In genomic region chr10:11611248-11612003, GRCh38 we compare ENCODE assay signal across 8 cellular contexts. TPM values are rescaled to one million over a fixed set of nuclear protein-coding genes. Genes with fewer than 3 reads are reported as not detected.
DNase-seq lines count a peak whose midpoint lies in the region; ATAC-seq and TF ChIP-seq lines count a peak whose summit lies in the region.

Gene USP6NL (minus strand): TSS chr10:11611650. CDS start chr10:11597634, 14,016 bp downstream.

- H3K27me3 Mint-ChIP-seq in activated CD8-positive, alpha-beta T cell treated with anti-CD3 and anti-CD28 coated beads for 36 hours, result peaks cover 4% of the 10 kb centered on the region

- H3K9me3 ChIP-seq in effector memory CD4-positive, alpha-beta T cell (ENCODE audit: control insufficient read depth, low read length), result no peaks in the 10 kb centered on the region

- TF ChIP-seq CTCF in AG10803 (conservative IDR thresholded peaks at IDR 0.05; ENCODE audit: low read length), result no peak
- no peak for TF ChIP-seq CTCF in activated CD8-positive, alpha-beta T cell treated with anti-CD3 and anti-CD28 coated beads for 36 hours (IDR thresholded peaks at IDR 0.05)

- no peaks in the 10 kb centered on the region for H3K27me3 ChIP-seq in effector memory CD4-positive, alpha-beta T cell (replicated peaks; ENCODE audit: control insufficient read depth, insufficient read depth, low read length, poor library complexity, severe bottlenecking)

- peak within 1 kb of the TSS; percentile 78 for H3K27ac Mint-ChIP-seq in activated CD8-positive, alpha-beta T cell treated with anti-CD3 and anti-CD28 coated beads for 36 hours

- POLR2A ChIA-PET in activated CD8-positive, alpha-beta T cell treated with anti-CD3 and anti-CD28 coated beads for 36 hours (lab: Charles Lee), result interaction anchor here (1.1 kb wide), 1 partner anchor 59 kb away, joined by 3 read pairs; no protein-coding TSS in a partner anchor

- peaks cover 4% of the 10 kb centered on the region for H3K9me3 Mint-ChIP-seq in activated CD8-positive, alpha-beta T cell treated with anti-CD3 and anti-CD28 coated beads for 36 hours

- peak; percentile 76 for DNase-seq in AG10803 (ENCODE audit: low read depth)
- DNase-seq in NCI-H510A treated with DMSO at 0.1 percent for 48 hours (lab: John Stamatoyannopoulos, UW), result peak; percentile 59
- peak; percentile 47 for DNase-seq in activated CD8-positive, alpha-beta T cell treated with anti-CD3 and anti-CD28 coated beads for 36 hours
- DNase-seq in effector memory CD4-positive, alpha-beta T cell, result peak; percentile 38 to 59 (median 43)
- peak; percentile 87 to 92 for DNase-seq in lung microvascular endothelial cell (ENCODE audit: low read depth in 2 of 2)
- peak; percentile 30 to 50 (median 49) for DNase-seq in stimulated activated CD4-positive, alpha-beta T cell treated with anti-CD3 and anti-CD28 coated beads, TNF-alpha, amount 100 ng/mL, for 4 hours (ENCODE audit: low read depth in 3 of 3)

- H3K4me3 ChIP-seq in AG10803 (ENCODE audit: low read length), result peak within 1 kb of the TSS; percentile 85
- peak within 1 kb of the TSS; percentile 65 for H3K4me3 ChIP-seq in effector memory CD4-positive, alpha-beta T cell (ENCODE audit: insufficient read depth, low read depth, low read length, poor library complexity, severe bottlenecking)

- intact Hi-C loops in activated CD8-positive, alpha-beta T cell treated with anti-CD3 and anti-CD28 coated beads for 36 hours (cut with micrococcal nuclease), result loop anchor here (5.0 kb wide), 1 partner anchor 94 kb away; no protein-coding TSS in a partner anchor

- ATAC-seq in GM18868 (IDR thresholded peaks at IDR 0.05; ENCODE audit: unreplicated experiment) (peak; percentile 55), HG03159 (IDR thresholded peaks at IDR 0.05; ENCODE audit: unreplicated experiment) (peak; percentile 57)
- peak; percentile 42 for ATAC-seq in activated CD8-positive, alpha-beta T cell treated with anti-CD3 and anti-CD28 coated beads for 36 hours

- peaks cover 42% of the 10 kb centered on the region for H3K4me1 Mint-ChIP-seq in activated CD8-positive, alpha-beta T cell treated with anti-CD3 and anti-CD28 coated beads for 36 hours (ENCODE audit: low read depth)

- no peaks in the 10 kb centered on the region for H3K36me3 ChIP-seq in effector memory CD4-positive, alpha-beta T cell (ENCODE audit: control insufficient read depth, insufficient read depth, low read length)

- peaks cover 1% of the 10 kb centered on the region for H3K36me3 Mint-ChIP-seq in activated CD8-positive, alpha-beta T cell treated with anti-CD3 and anti-CD28 coated beads for 36 hours (ENCODE audit: low read depth)

- no peaks in the 10 kb centered on the region for H3K4me1 ChIP-seq in effector memory CD4-positive, alpha-beta T cell (ENCODE audit: control insufficient read depth, insufficient read depth, low read length, poor library complexity, severe bottlenecking)

- peak within 1 kb of the TSS; percentile 82 for H3K4me3 Mint-ChIP-seq in activated CD8-positive, alpha-beta T cell treated with anti-CD3 and anti-CD28 coated beads for 36 hours

- CTCF ChIA-PET in activated CD8-positive, alpha-beta T cell treated with anti-CD3 and anti-CD28 coated beads for 36 hours (lab: Charles Lee), result interaction anchor here (0.9 to 1.6 kb wide), 5 partner anchors 21 to 96 kb away, joined by 3 to 5 read pairs (median 3); no protein-coding TSS in a partner anchor

- H3K27ac ChIP-seq in effector memory CD4-positive, alpha-beta T cell (ENCODE audit: insufficient read depth, low read length, poor library complexity, severe bottlenecking), result peak within 1 kb of the TSS; percentile 28

RNA-seq across cellular contexts. Expression of gene USP6NL, which starts in this region (rescaled TPM):
- total RNA-seq in activated CD8-positive, alpha-beta T cell treated with anti-CD3 and anti-CD28 coated beads for 36 hours, result 1 to 10 TPM; 2.3 to 2.5 TPM
- total RNA-seq in lung microvascular endothelial cell, result 9.6 and 11.3 TPM in 2 replicates

Comparison
In these comparisons a context has a peak if more than half of its experiments do, and no peak if none do; other contexts are left out.
1. Peak in every context shown above with its lines: DNase-seq, ATAC-seq, H3K4me3 ChIP-seq and H3K27ac ChIP-seq.